In the genomic region with DNA sequence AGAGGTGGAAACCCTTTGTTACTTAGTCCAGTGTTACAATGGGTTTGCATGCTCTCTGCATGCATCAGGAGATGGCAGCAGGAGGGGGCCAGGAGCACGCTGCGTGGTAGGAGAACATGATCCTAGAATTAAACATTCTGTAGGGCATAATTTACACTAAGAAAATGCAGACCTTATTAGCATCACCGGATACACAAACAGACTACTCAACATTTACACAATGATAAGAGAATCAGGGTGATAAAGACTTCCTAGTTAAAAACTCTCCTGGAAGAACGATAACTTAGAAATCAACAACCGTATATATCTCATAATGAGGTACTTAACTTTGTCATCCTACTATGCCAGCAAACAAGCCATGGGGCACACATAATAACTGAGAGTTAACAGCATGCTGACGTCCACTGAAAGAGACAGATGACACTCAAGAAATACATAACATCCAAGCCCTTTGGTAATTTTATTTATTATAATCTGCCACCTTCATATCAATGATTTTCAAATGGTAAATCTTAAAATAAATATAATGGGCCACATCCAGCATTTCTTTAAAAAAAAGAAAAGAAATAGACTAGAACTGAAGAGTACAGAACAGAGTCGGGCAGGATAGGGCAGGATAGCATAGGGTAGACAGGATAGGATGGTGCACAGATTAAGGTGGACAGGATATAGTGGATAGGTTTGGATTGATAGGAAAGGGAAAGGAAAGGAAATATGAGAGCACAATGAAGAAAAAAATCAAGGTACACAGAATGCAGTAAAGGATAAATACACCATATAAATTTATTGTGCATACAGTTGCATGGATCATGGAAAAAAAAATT, we compare ENCODE assay signal across 1 cellular context.
TF ChIP-seq lines count a peak whose summit lies in the region.

No MANE protein-coding gene starts in this region.

TF ChIP-seq in HEK293, 187 proteins besides CTCF, POLR2A, EP300 and RAD21 (continued from another document and continues in another):
- TF ChIP-seq ZNF211 (tag by site-specific recombination; IDR thresholded peaks at IDR 0.05; ENCODE audit: low read depth) (no peak), ZNF335 (tag by site-specific recombination; conservative IDR thresholded peaks at IDR 0.05) (no peak), ZNF768 (tag by site-specific recombination; IDR thresholded peaks at IDR 0.05) (no peak), EGR2 (tag by site-specific recombination; IDR thresholded peaks at IDR 0.05; ENCODE audit: low read depth) (no peak), GLIS1 (tag by site-specific recombination; IDR thresholded peaks at IDR 0.05) (peak; percentile 94), ZNF664 (tag by site-specific recombination; IDR thresholded peaks at IDR 0.05) (no peak; the same call in 1 of the 2 replicates), ZNF776 (tag by site-specific recombination; IDR thresholded peaks at IDR 0.05; ENCODE audit: borderline replicate concordance) (no peak), ZNF596 (tag by site-specific recombination; IDR thresholded peaks at IDR 0.05) (peak; percentile 71; the same call in 1 of the 2 replicates), ZNF155 (tag by site-specific recombination; IDR thresholded peaks at IDR 0.05) (no peak), ZNF473 (tag by site-specific recombination; IDR thresholded peaks at IDR 0.05) (no peak), ZNF837 (tag by site-specific recombination; IDR thresholded peaks at IDR 0.05) (no peak), ZNF324 (tag by site-specific recombination; IDR thresholded peaks at IDR 0.05) (0 out of 2 replicates have a peak, but pooled peaks have one; percentile 35), ZNF514 (tag by site-specific recombination; IDR thresholded peaks at IDR 0.05) (no peak), SP7 (tag by site-specific recombination; IDR thresholded peaks at IDR 0.05) (peak; percentile 99), ZNF121 (tag by site-specific recombination; IDR thresholded peaks at IDR 0.05) (no peak), ZNF302 (tag by site-specific recombination; IDR thresholded peaks at IDR 0.05; ENCODE audit: low read depth) (no peak), ZNF658 (tag by site-specific recombination; IDR thresholded peaks at IDR 0.05) (no peak), ZNF394 (tag by site-specific recombination; IDR thresholded peaks at IDR 0.05; ENCODE audit: borderline replicate concordance) (no peak), ZBTB7A (tag by site-specific recombination; IDR thresholded peaks at IDR 0.05; ENCODE audit: low read depth) (no peak), ZNF585B (tag by site-specific recombination; IDR thresholded peaks at IDR 0.05) (no peak), ZNF677 (tag by site-specific recombination; IDR thresholded peaks at IDR 0.05) (no peak), ZFP3 (tag by site-specific recombination; IDR thresholded peaks at IDR 0.05; ENCODE audit: low read depth) (no peak), ZNF391 (tag by site-specific recombination; IDR thresholded peaks at IDR 0.05; ENCODE audit: borderline replicate concordance, low read depth) (no peak), HOXD13 (CRISPR knock-in tag; IDR thresholded peaks at IDR 0.05; ENCODE audit: borderline replicate concordance) (no peak), ZNF529 (tag by site-specific recombination; IDR thresholded peaks at IDR 0.05; ENCODE audit: insufficient replicate concordance) (no peak), ZNF16 (tag by site-specific recombination; IDR thresholded peaks at IDR 0.05; ENCODE audit: low read depth) (no peak), ZNF624 (tag by site-specific recombination; IDR thresholded peaks at IDR 0.05) (no peak), ZNF366 (tag by site-specific recombination; conservative IDR thresholded peaks at IDR 0.05) (peak; percentile 41; the same call in 1 of the 2 replicates), GLI2 (tag by site-specific recombination; IDR thresholded peaks at IDR 0.05; ENCODE audit: borderline replicate concordance, low read depth) (peak; percentile 98), ZSCAN23 (tag by site-specific recombination; IDR thresholded peaks at IDR 0.05) (0 out of 2 replicates have a peak, but pooled peaks have one; percentile 47), ZNF140 (tag by site-specific recombination; IDR thresholded peaks at IDR 0.05) (no peak), ZSCAN30 (tag by site-specific recombination; IDR thresholded peaks at IDR 0.05) (peak; percentile 86), ZNF530 (tag by site-specific recombination; IDR thresholded peaks at IDR 0.05; ENCODE audit: low read depth) (no peak), ZBTB20 (tag by site-specific recombination; IDR thresholded peaks at IDR 0.05) (no peak), ZNF791 (tag by site-specific recombination; IDR thresholded peaks at IDR 0.05) (no peak), ZNF146 (tag by site-specific recombination; IDR thresholded peaks at IDR 0.05) (peak; percentile 31; the same call in 1 of the 2 replicates), ZNF132 (tag by site-specific recombination; IDR thresholded peaks at IDR 0.05; ENCODE audit: borderline replicate concordance) (no peak), YY2 (tag by site-specific recombination; IDR thresholded peaks at IDR 0.05) (no peak), KLF10 (tag by site-specific recombination; IDR thresholded peaks at IDR 0.05) (peak; percentile 66), IKZF3 (tag by site-specific recombination; IDR thresholded peaks at IDR 0.05) (peak; percentile 88)
- TF ChIP-seq, protein P1, sequence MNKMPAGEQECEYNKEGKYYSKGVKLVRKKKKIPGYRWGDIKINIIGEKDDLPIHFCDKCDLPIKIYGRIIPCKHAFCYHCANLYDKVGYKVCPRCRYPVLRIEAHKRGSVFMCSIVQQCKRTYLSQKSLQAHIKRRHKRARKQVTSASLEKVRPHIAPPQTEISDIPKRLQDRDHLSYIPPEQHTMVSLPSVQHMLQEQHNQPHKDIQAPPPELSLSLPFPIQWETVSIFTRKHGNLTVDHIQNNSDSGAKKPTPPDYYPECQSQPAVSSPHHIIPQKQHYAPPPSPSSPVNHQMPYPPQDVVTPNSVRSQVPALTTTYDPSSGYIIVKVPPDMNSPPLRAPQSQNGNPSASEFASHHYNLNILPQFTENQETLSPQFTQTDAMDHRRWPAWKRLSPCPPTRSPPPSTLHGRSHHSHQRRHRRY (tag by site-specific recombination; IDR thresholded peaks at IDR 0.05) = no peak
- TF ChIP-seq, protein P2, sequence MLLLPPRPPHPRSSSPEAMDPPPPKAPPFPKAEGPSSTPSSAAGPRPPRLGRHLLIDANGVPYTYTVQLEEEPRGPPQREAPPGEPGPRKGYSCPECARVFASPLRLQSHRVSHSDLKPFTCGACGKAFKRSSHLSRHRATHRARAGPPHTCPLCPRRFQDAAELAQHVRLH (tag by site-specific recombination; IDR thresholded peaks at IDR 0.05) = peak; percentile 13; the same call in 1 of the 2 replicates
- TF ChIP-seq, protein P3, sequence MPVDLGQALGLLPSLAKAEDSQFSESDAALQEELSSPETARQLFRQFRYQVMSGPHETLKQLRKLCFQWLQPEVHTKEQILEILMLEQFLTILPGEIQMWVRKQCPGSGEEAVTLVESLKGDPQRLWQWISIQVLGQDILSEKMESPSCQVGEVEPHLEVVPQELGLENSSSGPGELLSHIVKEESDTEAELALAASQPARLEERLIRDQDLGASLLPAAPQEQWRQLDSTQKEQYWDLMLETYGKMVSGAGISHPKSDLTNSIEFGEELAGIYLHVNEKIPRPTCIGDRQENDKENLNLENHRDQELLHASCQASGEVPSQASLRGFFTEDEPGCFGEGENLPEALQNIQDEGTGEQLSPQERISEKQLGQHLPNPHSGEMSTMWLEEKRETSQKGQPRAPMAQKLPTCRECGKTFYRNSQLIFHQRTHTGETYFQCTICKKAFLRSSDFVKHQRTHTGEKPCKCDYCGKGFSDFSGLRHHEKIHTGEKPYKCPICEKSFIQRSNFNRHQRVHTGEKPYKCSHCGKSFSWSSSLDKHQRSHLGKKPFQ (tag by site-specific recombination; IDR thresholded peaks at IDR 0.05) = 0 out of 2 replicates have a peak, but pooled peaks have one; percentile 64
- TF ChIP-seq, protein P4, sequence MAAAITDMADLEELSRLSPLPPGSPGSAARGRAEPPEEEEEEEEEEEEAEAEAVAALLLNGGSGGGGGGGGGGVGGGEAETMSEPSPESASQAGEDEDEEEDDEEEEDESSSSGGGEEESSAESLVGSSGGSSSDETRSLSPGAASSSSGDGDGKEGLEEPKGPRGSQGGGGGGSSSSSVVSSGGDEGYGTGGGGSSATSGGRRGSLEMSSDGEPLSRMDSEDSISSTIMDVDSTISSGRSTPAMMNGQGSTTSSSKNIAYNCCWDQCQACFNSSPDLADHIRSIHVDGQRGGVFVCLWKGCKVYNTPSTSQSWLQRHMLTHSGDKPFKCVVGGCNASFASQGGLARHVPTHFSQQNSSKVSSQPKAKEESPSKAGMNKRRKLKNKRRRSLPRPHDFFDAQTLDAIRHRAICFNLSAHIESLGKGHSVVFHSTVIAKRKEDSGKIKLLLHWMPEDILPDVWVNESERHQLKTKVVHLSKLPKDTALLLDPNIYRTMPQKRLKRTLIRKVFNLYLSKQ (tag by site-specific recombination; IDR thresholded peaks at IDR 0.05; ENCODE audit: borderline replicate concordance) = no peak
- TF ChIP-seq, protein P5, sequence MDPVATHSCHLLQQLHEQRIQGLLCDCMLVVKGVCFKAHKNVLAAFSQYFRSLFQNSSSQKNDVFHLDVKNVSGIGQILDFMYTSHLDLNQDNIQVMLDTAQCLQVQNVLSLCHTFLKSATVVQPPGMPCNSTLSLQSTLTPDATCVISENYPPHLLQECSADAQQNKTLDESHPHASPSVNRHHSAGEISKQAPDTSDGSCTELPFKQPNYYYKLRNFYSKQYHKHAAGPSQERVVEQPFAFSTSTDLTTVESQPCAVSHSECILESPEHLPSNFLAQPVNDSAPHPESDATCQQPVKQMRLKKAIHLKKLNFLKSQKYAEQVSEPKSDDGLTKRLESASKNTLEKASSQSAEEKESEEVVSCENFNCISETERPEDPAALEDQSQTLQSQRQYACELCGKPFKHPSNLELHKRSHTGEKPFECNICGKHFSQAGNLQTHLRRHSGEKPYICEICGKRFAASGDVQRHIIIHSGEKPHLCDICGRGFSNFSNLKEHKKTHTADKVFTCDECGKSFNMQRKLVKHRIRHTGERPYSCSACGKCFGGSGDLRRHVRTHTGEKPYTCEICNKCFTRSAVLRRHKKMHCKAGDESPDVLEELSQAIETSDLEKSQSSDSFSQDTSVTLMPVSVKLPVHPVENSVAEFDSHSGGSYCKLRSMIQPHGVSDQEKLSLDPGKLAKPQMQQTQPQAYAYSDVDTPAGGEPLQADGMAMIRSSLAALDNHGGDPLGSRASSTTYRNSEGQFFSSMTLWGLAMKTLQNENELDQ (tag by site-specific recombination; IDR thresholded peaks at IDR 0.05; ENCODE audit: low read depth) = no peak
- TF ChIP-seq, protein P6, sequence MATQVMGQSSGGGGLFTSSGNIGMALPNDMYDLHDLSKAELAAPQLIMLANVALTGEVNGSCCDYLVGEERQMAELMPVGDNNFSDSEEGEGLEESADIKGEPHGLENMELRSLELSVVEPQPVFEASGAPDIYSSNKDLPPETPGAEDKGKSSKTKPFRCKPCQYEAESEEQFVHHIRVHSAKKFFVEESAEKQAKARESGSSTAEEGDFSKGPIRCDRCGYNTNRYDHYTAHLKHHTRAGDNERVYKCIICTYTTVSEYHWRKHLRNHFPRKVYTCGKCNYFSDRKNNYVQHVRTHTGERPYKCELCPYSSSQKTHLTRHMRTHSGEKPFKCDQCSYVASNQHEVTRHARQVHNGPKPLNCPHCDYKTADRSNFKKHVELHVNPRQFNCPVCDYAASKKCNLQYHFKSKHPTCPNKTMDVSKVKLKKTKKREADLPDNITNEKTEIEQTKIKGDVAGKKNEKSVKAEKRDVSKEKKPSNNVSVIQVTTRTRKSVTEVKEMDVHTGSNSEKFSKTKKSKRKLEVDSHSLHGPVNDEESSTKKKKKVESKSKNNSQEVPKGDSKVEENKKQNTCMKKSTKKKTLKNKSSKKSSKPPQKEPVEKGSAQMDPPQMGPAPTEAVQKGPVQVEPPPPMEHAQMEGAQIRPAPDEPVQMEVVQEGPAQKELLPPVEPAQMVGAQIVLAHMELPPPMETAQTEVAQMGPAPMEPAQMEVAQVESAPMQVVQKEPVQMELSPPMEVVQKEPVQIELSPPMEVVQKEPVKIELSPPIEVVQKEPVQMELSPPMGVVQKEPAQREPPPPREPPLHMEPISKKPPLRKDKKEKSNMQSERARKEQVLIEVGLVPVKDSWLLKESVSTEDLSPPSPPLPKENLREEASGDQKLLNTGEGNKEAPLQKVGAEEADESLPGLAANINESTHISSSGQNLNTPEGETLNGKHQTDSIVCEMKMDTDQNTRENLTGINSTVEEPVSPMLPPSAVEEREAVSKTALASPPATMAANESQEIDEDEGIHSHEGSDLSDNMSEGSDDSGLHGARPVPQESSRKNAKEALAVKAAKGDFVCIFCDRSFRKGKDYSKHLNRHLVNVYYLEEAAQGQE (tag by site-specific recombination; IDR thresholded peaks at IDR 0.05) = no peak
- TF ChIP-seq, protein P7, sequence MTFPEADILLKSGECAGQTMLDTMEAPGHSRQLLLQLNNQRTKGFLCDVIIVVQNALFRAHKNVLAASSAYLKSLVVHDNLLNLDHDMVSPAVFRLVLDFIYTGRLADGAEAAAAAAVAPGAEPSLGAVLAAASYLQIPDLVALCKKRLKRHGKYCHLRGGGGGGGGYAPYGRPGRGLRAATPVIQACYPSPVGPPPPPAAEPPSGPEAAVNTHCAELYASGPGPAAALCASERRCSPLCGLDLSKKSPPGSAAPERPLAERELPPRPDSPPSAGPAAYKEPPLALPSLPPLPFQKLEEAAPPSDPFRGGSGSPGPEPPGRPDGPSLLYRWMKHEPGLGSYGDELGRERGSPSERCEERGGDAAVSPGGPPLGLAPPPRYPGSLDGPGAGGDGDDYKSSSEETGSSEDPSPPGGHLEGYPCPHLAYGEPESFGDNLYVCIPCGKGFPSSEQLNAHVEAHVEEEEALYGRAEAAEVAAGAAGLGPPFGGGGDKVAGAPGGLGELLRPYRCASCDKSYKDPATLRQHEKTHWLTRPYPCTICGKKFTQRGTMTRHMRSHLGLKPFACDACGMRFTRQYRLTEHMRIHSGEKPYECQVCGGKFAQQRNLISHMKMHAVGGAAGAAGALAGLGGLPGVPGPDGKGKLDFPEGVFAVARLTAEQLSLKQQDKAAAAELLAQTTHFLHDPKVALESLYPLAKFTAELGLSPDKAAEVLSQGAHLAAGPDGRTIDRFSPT (tag by site-specific recombination; IDR thresholded peaks at IDR 0.05) = no peak
- TF ChIP-seq, protein P8, sequence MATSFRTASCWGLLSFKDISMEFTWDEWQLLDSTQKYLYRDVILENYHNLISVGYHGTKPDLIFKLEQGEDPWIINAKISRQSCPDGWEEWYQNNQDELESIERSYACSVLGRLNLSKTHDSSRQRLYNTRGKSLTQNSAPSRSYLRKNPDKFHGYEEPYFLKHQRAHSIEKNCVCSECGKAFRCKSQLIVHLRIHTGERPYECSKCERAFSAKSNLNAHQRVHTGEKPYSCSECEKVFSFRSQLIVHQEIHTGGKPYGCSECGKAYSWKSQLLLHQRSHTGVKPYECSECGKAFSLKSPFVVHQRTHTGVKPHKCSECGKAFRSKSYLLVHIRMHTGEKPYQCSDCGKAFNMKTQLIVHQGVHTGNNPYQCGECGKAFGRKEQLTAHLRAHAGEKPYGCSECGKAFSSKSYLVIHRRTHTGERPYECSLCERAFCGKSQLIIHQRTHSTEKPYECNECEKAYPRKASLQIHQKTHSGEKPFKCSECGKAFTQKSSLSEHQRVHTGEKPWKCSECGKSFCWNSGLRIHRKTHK (tag by site-specific recombination; IDR thresholded peaks at IDR 0.05) = no peak
- TF ChIP-seq, protein P9, sequence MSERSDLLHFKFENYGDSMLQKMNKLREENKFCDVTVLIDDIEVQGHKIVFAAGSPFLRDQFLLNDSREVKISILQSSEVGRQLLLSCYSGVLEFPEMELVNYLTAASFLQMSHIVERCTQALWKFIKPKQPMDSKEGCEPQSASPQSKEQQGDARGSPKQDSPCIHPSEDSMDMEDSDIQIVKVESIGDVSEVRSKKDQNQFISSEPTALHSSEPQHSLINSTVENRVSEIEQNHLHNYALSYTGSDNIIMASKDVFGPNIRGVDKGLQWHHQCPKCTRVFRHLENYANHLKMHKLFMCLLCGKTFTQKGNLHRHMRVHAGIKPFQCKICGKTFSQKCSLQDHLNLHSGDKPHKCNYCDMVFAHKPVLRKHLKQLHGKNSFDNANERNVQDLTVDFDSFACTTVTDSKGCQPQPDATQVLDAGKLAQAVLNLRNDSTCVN (tag by site-specific recombination; optimal IDR thresholded peaks at IDR 0.05) = no peak
